Comparison of ENCODE assay signal across 26 cellular contexts in genomic region chr7:131051304-131051703, GRCh38.
A peak's percentile ranks its signal among the peaks of the same experiment; 100 is the strongest.
DNase-seq lines count a peak whose midpoint lies in the region; ATAC-seq and TF ChIP-seq lines count a peak whose summit lies in the region.
"Had no signal": no experiment of that assay in that cellular context is flagged by ENCODE, and none has a peak within 500 bp of the region (broad histone marks: within the 10 kb centered on the region; RNA-seq: fewer than 3 reads in every experiment).

No MANE protein-coding gene starts in this region.

- ATAC-seq in DND-41 (ENCODE audit: insufficient read depth, low read depth) = no peak
- ATAC-seq: A549, K562, Right ventricle myocardium inferior had no signal

- no peaks in the 10 kb centered on the region for H3K27me3 Mint-ChIP-seq in activated naive CD4-positive, alpha-beta T cell treated with anti-CD3 and anti-CD28 coated beads, Interleukin-2, amount 10 ng/mL, durations not matched to agents 7 days and 5 days

- H3K4me3 ChIP-seq in DND-41 (ENCODE audit: low read depth in 1 of 2, low read length in 2 of 2) = peak overlapping the region; percentile 21 to 58; a peak in 3 of 4 replicates
- H3K4me3 ChIP-seq: A549, K562, PC-9, SJCRH30 had no signal

- no peaks in the 10 kb centered on the region for H3K9me3 Mint-ChIP-seq in activated naive CD4-positive, alpha-beta T cell treated with anti-CD3 and anti-CD28 coated beads, Interleukin-2, amount 10 ng/mL, durations not matched to agents 7 days and 5 days

- no peak overlapping the region for H3K4me3 Mint-ChIP-seq in activated naive CD4-positive, alpha-beta T cell treated with anti-CD3 and anti-CD28 coated beads, Interleukin-2, amount 10 ng/mL, durations not matched to agents 7 days and 5 days
- H3K4me3 Mint-ChIP-seq: CD14-positive monocyte had no signal

- CTCF ChIA-PET in activated naive CD4-positive, alpha-beta T cell treated with anti-CD3 and anti-CD28 coated beads, Interleukin-2, amount 10 ng/mL, durations not matched to agents 7 days and 5 days (lab: Charles Lee) = interaction anchor here (0.6 to 1.5 kb wide), 2 partner anchors 11 to 17 kb away, joined by 3 to 6 read pairs; no protein-coding TSS in a partner anchor

- no peaks in the 10 kb centered on the region; the same call in 1 of the 2 replicates for H4K20me1 ChIP-seq in DND-41 (ENCODE audit: insufficient read depth, low read length)

- peak overlapping the region; percentile 91 for H3K27ac ChIP-seq in DND-41 (ENCODE audit: low read length)
- peak overlapping the region; percentile 81; the same call in 1 of the 2 replicates for H3K27ac ChIP-seq in VCaP
- H3K27ac ChIP-seq: A549, PC-9, SJCRH30 had no signal

- H3K36me3 Mint-ChIP-seq in activated naive CD4-positive, alpha-beta T cell treated with anti-CD3 and anti-CD28 coated beads, Interleukin-2, amount 10 ng/mL, durations not matched to agents 7 days and 5 days = peaks cover 47% of the 10 kb centered on the region

- TF ChIP-seq CTCF in DND-41 (IDR thresholded peaks at IDR 0.05; ENCODE audit: borderline replicate concordance, extremely low read depth, low read length, poor library complexity, severe bottlenecking) = no peak
- TF ChIP-seq CTCF in VCaP (conservative IDR thresholded peaks at IDR 0.05) = no peak

- peak overlapping the region; percentile 65 for H3K4me2 ChIP-seq in DND-41 (ENCODE audit: insufficient read depth, low read length)
- H3K4me2 ChIP-seq: A549, PC-9 had no signal

- no peak overlapping the region for H2AFZ ChIP-seq in DND-41 (ENCODE audit: low read depth, low read length)
- H2AFZ ChIP-seq: PC-9 had no signal

- no peak for DNase-seq in activated naive CD4-positive, alpha-beta T cell treated with anti-CD3 and anti-CD28 coated beads, Interleukin-2, amount 10 ng/mL, durations not matched to agents 7 days and 5 days
- DNase-seq in activated naive CD4-positive, alpha-beta T cell treated with Interleukin-2 at 50 U/mL for 16 hours = no peak
- DNase-seq in DND-41 = no peak
- DNase-seq in renal cortical epithelial cell (ENCODE audit: low read depth) = peak; percentile 32
- DNase-seq in H4 (ENCODE audit: low spot score) = no peak
- no peak for DNase-seq in AG20443 (ENCODE audit: low spot score)
- no peak for DNase-seq in NCI-H2171 treated with DMSO at 0.1 percent for 48 hours (lab: John Stamatoyannopoulos, UW)
- DNase-seq: BE2C; Calu3; DMS79 treated with DMSO at 0.1 percent for 48 hours; GOT3; HCEC 1CT; MV-4-11; NCI-H1105; NCI-H1436 treated with DMSO at 0.1 percent for 48 hours; NCI-H187 treated with DMSO at 0.1 percent for 48 hours; NCI-H446; NCI-H524 treated with DMSO at 0.1 percent for 48 hours; NK-92 treated with Interleukin-12 subunit alpha and Interleukin-12 subunit beta, amount 100 ng/mL, for 24 hours; PC-9; SJCRH30 had no signal

- H3K9me3 ChIP-seq in DND-41 (ENCODE audit: insufficient read depth, low read length, severe bottlenecking) = no peaks in the 10 kb centered on the region
- H3K9me3 ChIP-seq: A549, BE2C, SJCRH30 had no signal

- H3K79me2 ChIP-seq in DND-41 (ENCODE audit: insufficient read depth, low read length) = peaks cover 98% of the 10 kb centered on the region

- peaks cover 77% of the 10 kb centered on the region for H3K4me1 Mint-ChIP-seq in activated naive CD4-positive, alpha-beta T cell treated with anti-CD3 and anti-CD28 coated beads, Interleukin-2, amount 10 ng/mL, durations not matched to agents 7 days and 5 days

- no peaks in the 10 kb centered on the region for H3K27me3 ChIP-seq in DND-41 (ENCODE audit: insufficient read depth, low read length, poor library complexity)
- H3K27me3 ChIP-seq: BE2C, SJCRH30 had no signal

- peaks cover 95% of the 10 kb centered on the region for H3K4me1 ChIP-seq in DND-41 (ENCODE audit: insufficient read depth, low read length)
- H3K4me1 ChIP-seq: BE2C had no signal

- H3K27ac Mint-ChIP-seq in activated naive CD4-positive, alpha-beta T cell treated with anti-CD3 and anti-CD28 coated beads, Interleukin-2, amount 10 ng/mL, durations not matched to agents 7 days and 5 days = peak overlapping the region; percentile 73
- H3K27ac Mint-ChIP-seq: CD14-positive monocyte had no signal

- peaks cover 3% of the 10 kb centered on the region for H3K36me3 ChIP-seq in DND-41 (ENCODE audit: insufficient read depth, low read length)

- H3K9ac ChIP-seq in DND-41 (ENCODE audit: low read depth, low read length) = peak overlapping the region; percentile 59
